ENCODE assay signal across 8 cellular contexts in the genomic region with DNA sequence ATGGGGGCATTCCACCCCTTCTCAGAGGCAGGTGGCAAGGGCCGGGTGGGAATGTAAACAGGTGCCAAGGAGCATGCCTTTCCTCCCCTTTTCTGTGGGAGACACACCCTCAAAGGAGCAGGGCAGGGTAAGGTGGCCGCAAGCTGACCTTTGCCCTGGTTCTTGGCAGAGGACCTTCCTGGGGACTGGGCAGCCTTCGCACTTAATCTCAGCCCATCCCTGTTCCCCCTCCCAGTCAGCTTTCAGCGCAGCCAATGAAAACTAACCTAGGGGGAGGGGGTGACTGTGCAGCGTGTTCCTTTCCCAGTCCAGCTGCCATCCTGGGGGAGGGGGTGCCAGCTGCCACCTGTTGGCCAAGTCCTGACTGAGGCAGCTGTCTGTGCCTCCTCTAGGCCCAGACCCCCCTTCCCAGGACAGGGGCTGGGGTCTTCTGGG. TPM values are rescaled to one million over a fixed set of nuclear protein-coding genes. Genes with fewer than 3 reads are reported as not detected.
DNase-seq lines count a peak whose midpoint lies in the region; ATAC-seq and TF ChIP-seq lines count a peak whose summit lies in the region.

No MANE protein-coding gene starts in this region.

- DNase-seq in G401 (ENCODE audit: low spot score) (peak; percentile 24), NCI-H526 treated with DMSO at 0.1 percent for 48 hours (lab: John Stamatoyannopoulos, UW) (peak; percentile 22), dermis blood vessel endothelial cell (peak; percentile 40), neural crest cell (ENCODE audit: low read depth, low spot score) (no peak), EL (no peak), SW480 (ENCODE audit: low spot score) (no peak), NOMO-1 treated with DMSO at 0.1 percent for 48 hours (lab: John Stamatoyannopoulos, UW; ENCODE audit: unreplicated experiment) (no peak)

- no peak for TF ChIP-seq CTCF in neural crest cell (conservative IDR thresholded peaks at IDR 0.05)

- no peak for ATAC-seq in GM21367 (IDR thresholded peaks at IDR 0.05; ENCODE audit: unreplicated experiment)

- peaks cover 43% of the 10 kb centered on the region for H3K4me1 Mint-ChIP-seq in neural crest cell

- in situ Hi-C loops in G401 (cut with HindIII; ENCODE audit: low sequenced_read_pairs), result no loop called here

- H3K4me3 Mint-ChIP-seq in neural crest cell, result peak overlapping the region; percentile 99

- H3K36me3 Mint-ChIP-seq in neural crest cell (ENCODE audit: low read depth), result peaks cover 12% of the 10 kb centered on the region

- H3K27ac Mint-ChIP-seq in neural crest cell (ENCODE audit: unreplicated experiment), result no peak overlapping the region

- H3K9me3 Mint-ChIP-seq in neural crest cell, result no peaks in the 10 kb centered on the region

- H3K27me3 Mint-ChIP-seq in neural crest cell (ENCODE audit: low read depth), result peaks cover 12% of the 10 kb centered on the region

RNA-seq across cellular contexts. Expression of a gene that starts 2.8 kb away (rescaled TPM):
- total RNA-seq in G401 (2014; rRNA removed; shearing (Covaris generic)), result 51.8 and 69.0 TPM in 2 replicates
- 32.1 and 37.4 TPM in 2 replicates for total RNA-seq in dermis blood vessel endothelial cell
- 163 and 172 TPM in 2 replicates for total RNA-seq in neural crest cell

RNA-seq across cellular contexts. Expression of a gene that starts 18.0 kb away (rescaled TPM):
- 10.2 and 15.1 TPM in 2 replicates for total RNA-seq in G401 (2014; rRNA removed; shearing (Covaris generic))
- total RNA-seq in dermis blood vessel endothelial cell, result 2.9 and 3.9 TPM in 2 replicates
- total RNA-seq in neural crest cell, result 6.2 and 6.3 TPM in 2 replicates

RNA-seq across cellular contexts. Expression of a gene that starts 20.6 kb away (rescaled TPM):
- total RNA-seq in G401 (2014; rRNA removed; shearing (Covaris generic)), result 9.2 and 12.1 TPM in 2 replicates
- total RNA-seq in dermis blood vessel endothelial cell (0.85 and 0.93 TPM in 2 replicates), neural crest cell (6.1 and 6.3 TPM in 2 replicates)

RNA-seq across cellular contexts. Expression of a gene that starts 26.8 kb away (rescaled TPM):
- total RNA-seq in G401 (2014; rRNA removed; shearing (Covaris generic)), result 1,133 and 1,289 TPM in 2 replicates
- total RNA-seq in dermis blood vessel endothelial cell, result 777 and 912 TPM in 2 replicates
- 1,750 and 1,862 TPM in 2 replicates for total RNA-seq in neural crest cell

RNA-seq across cellular contexts. Expression of a gene that starts 29.0 kb away (rescaled TPM):
- total RNA-seq in G401 (2014; rRNA removed; shearing (Covaris generic)), result 373 TPM in 2 replicates
- total RNA-seq in dermis blood vessel endothelial cell, result 25.6 and 36.9 TPM in 2 replicates
- total RNA-seq in neural crest cell, result 83.5 and 87.4 TPM in 2 replicates

Comparison
In these comparisons a context has a peak if more than half of its experiments do, and no peak if none do; other contexts are left out.
1. DNase-seq: peak in G401 (single experiment), NCI-H526 treated with DMSO at 0.1 percent for 48 hours (single experiment) and dermis blood vessel endothelial cell (single experiment); none in neural crest cell (single experiment), EL (single experiment), SW480 (single experiment) and NOMO-1 treated with DMSO at 0.1 percent for 48 hours (single experiment).